In the genomic region with DNA sequence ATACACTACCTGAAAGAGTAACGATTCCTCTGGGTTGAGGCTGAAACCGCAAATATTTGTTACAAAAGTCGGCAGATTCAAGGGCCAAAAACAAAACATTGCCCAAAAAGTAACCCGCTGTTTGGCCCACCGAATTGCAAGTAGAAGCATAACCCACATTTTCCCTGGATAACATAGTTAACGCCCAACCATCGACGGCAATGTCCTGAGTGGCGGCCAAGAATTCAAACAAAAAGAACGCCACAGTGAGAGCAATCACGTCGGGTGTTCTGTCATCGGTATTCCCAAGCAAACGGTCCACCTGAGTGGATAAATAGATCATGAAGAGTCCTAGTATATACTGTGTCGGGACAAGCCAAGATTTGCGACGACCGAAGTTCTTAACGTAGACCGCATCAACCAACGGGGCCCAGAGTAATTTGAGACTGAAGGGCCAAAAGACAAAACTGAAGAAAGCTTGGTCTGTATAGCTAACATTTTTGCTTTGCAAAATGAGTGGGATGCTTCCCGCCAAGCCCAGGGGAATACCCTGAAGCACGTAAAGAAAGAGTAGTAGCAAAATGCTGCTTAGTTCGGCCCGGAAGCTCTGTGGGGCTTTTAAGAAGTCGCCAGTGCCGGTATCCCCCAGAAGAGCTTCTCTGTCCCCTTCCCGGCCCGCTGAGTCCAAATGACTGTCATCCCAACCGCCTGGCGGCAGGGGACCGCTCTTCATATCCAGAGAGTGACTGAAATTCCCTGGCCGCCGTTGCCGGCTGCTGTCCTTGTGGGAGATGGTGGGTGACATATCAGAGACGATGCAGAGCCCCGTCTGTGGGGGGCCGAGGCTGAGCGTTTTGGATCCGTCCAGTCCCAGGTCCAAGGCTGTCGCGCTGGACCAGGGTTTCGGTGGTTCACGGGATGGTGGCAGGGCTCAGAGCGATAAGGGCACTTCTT, we compare ENCODE assay signal across 1 cellular context.
A peak's percentile ranks its signal among the peaks of the same experiment; 100 is the strongest.
TF ChIP-seq lines count a peak whose summit lies in the region.

No MANE protein-coding gene starts in this region.

TF ChIP-seq in K562, 482 proteins besides CTCF, POLR2A, EP300 and RAD21 (continued from another document):
- TF ChIP-seq SIN3A (IDR thresholded peaks at IDR 0.05; ENCODE audit: borderline replicate concordance in 2 of 2, control insufficient read depth in 1 of 2, low read depth in 2 of 2, low read length in 2 of 2) (peak in 1 of 2 experiments; percentile 61; a peak in 1 of 4 replicates), KAT7 (CRISPR knock-in tag; IDR thresholded peaks at IDR 0.05; ENCODE audit: borderline replicate concordance) (peak; percentile 83; the same call in 1 of the 2 replicates), CREB1 (IDR thresholded peaks at IDR 0.05) (no peak), CREB1 (CRISPR knock-in tag; IDR thresholded peaks at IDR 0.05) (no peak), ARHGAP35 (IDR thresholded peaks at IDR 0.05; ENCODE audit: partially characterized antibody) (no peak), ZNF24 (IDR thresholded peaks at IDR 0.05) (no peak), ZNF586 (CRISPR knock-in tag; conservative IDR thresholded peaks at IDR 0.05) (no peak), TEAD4 (IDR thresholded peaks at IDR 0.05; ENCODE audit: low read length) (0 out of 2 replicates have a peak, but pooled peaks have one; percentile 13), TEAD4 (CRISPR knock-in tag; IDR thresholded peaks at IDR 0.05; ENCODE audit: borderline replicate concordance) (no peak)
- TF ChIP-seq, protein P1, sequence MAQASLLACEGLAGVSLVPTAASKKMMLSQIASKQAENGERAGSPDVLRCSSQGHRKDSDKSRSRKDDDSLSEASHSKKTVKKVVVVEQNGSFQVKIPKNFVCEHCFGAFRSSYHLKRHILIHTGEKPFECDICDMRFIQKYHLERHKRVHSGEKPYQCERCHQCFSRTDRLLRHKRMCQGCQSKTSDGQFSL (CRISPR knock-in tag; IDR thresholded peaks at IDR 0.05), result 0 out of 2 replicates have a peak, but pooled peaks have one; percentile 56
- TF ChIP-seq, protein P1 (tag; IDR thresholded peaks at IDR 0.05), result no peak
- TF ChIP-seq, protein P2, sequence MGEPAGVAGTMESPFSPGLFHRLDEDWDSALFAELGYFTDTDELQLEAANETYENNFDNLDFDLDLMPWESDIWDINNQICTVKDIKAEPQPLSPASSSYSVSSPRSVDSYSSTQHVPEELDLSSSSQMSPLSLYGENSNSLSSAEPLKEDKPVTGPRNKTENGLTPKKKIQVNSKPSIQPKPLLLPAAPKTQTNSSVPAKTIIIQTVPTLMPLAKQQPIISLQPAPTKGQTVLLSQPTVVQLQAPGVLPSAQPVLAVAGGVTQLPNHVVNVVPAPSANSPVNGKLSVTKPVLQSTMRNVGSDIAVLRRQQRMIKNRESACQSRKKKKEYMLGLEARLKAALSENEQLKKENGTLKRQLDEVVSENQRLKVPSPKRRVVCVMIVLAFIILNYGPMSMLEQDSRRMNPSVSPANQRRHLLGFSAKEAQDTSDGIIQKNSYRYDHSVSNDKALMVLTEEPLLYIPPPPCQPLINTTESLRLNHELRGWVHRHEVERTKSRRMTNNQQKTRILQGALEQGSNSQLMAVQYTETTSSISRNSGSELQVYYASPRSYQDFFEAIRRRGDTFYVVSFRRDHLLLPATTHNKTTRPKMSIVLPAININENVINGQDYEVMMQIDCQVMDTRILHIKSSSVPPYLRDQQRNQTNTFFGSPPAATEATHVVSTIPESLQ (CRISPR knock-in tag; IDR thresholded peaks at IDR 0.05), result 0 out of 2 replicates have a peak, but pooled peaks have one; percentile 7
- TF ChIP-seq, protein P3, sequence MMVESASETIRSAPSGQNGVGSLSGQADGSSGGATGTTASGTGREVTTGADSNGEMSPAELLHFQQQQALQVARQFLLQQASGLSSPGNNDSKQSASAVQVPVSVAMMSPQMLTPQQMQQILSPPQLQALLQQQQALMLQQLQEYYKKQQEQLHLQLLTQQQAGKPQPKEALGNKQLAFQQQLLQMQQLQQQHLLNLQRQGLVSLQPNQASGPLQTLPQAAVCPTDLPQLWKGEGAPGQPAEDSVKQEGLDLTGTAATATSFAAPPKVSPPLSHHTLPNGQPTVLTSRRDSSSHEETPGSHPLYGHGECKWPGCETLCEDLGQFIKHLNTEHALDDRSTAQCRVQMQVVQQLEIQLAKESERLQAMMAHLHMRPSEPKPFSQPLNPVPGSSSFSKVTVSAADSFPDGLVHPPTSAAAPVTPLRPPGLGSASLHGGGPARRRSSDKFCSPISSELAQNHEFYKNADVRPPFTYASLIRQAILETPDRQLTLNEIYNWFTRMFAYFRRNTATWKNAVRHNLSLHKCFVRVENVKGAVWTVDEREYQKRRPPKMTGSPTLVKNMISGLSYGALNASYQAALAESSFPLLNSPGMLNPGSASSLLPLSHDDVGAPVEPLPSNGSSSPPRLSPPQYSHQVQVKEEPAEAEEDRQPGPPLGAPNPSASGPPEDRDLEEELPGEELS (CRISPR knock-in tag; IDR thresholded peaks at IDR 0.05; ENCODE audit: borderline replicate concordance), result 0 out of 2 replicates have a peak, but pooled peaks have one; percentile 51
- TF ChIP-seq, protein P4, sequence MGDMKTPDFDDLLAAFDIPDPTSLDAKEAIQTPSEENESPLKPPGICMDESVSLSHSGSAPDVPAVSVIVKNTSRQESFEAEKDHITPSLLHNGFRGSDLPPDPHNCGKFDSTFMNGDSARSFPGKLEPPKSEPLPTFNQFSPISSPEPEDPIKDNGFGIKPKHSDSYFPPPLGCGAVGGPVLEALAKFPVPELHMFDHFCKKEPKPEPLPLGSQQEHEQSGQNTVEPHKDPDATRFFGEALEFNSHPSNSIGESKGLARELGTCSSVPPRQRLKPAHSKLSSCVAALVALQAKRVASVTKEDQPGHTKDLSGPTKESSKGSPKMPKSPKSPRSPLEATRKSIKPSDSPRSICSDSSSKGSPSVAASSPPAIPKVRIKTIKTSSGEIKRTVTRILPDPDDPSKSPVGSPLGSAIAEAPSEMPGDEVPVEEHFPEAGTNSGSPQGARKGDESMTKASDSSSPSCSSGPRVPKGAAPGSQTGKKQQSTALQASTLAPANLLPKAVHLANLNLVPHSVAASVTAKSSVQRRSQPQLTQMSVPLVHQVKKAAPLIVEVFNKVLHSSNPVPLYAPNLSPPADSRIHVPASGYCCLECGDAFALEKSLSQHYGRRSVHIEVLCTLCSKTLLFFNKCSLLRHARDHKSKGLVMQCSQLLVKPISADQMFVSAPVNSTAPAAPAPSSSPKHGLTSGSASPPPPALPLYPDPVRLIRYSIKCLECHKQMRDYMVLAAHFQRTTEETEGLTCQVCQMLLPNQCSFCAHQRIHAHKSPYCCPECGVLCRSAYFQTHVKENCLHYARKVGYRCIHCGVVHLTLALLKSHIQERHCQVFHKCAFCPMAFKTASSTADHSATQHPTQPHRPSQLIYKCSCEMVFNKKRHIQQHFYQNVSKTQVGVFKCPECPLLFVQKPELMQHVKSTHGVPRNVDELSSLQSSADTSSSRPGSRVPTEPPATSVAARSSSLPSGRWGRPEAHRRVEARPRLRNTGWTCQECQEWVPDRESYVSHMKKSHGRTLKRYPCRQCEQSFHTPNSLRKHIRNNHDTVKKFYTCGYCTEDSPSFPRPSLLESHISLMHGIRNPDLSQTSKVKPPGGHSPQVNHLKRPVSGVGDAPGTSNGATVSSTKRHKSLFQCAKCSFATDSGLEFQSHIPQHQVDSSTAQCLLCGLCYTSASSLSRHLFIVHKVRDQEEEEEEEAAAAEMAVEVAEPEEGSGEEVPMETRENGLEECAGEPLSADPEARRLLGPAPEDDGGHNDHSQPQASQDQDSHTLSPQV (IDR thresholded peaks at IDR 0.05), result no peak
- TF ChIP-seq, protein P5, sequence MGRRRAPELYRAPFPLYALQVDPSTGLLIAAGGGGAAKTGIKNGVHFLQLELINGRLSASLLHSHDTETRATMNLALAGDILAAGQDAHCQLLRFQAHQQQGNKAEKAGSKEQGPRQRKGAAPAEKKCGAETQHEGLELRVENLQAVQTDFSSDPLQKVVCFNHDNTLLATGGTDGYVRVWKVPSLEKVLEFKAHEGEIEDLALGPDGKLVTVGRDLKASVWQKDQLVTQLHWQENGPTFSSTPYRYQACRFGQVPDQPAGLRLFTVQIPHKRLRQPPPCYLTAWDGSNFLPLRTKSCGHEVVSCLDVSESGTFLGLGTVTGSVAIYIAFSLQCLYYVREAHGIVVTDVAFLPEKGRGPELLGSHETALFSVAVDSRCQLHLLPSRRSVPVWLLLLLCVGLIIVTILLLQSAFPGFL (CRISPR knock-in tag; IDR thresholded peaks at IDR 0.05), result peak; percentile 76; the same call in 1 of the 2 replicates
- TF ChIP-seq, protein P6, sequence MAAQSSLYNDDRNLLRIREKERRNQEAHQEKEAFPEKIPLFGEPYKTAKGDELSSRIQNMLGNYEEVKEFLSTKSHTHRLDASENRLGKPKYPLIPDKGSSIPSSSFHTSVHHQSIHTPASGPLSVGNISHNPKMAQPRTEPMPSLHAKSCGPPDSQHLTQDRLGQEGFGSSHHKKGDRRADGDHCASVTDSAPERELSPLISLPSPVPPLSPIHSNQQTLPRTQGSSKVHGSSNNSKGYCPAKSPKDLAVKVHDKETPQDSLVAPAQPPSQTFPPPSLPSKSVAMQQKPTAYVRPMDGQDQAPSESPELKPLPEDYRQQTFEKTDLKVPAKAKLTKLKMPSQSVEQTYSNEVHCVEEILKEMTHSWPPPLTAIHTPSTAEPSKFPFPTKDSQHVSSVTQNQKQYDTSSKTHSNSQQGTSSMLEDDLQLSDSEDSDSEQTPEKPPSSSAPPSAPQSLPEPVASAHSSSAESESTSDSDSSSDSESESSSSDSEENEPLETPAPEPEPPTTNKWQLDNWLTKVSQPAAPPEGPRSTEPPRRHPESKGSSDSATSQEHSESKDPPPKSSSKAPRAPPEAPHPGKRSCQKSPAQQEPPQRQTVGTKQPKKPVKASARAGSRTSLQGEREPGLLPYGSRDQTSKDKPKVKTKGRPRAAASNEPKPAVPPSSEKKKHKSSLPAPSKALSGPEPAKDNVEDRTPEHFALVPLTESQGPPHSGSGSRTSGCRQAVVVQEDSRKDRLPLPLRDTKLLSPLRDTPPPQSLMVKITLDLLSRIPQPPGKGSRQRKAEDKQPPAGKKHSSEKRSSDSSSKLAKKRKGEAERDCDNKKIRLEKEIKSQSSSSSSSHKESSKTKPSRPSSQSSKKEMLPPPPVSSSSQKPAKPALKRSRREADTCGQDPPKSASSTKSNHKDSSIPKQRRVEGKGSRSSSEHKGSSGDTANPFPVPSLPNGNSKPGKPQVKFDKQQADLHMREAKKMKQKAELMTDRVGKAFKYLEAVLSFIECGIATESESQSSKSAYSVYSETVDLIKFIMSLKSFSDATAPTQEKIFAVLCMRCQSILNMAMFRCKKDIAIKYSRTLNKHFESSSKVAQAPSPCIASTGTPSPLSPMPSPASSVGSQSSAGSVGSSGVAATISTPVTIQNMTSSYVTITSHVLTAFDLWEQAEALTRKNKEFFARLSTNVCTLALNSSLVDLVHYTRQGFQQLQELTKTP (IDR thresholded peaks at IDR 0.05; ENCODE audit: low read depth in 1 of 2, partially characterized antibody in 2 of 2), result peak in 1 of 2 experiments; percentile 46
- TF ChIP-seq, protein P7, sequence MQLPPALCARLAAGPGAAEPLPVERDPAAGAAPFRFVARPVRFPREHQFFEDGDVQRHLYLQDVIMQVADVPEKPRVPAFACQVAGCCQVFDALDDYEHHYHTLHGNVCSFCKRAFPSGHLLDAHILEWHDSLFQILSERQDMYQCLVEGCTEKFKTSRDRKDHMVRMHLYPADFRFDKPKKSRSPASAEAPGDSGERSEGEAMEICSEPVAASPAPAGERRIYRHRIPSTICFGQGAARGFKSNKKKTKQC (CRISPR knock-in tag; IDR thresholded peaks at IDR 0.05), result 0 out of 2 replicates have a peak, but pooled peaks have one; percentile 42
- TF ChIP-seq, protein P8, sequence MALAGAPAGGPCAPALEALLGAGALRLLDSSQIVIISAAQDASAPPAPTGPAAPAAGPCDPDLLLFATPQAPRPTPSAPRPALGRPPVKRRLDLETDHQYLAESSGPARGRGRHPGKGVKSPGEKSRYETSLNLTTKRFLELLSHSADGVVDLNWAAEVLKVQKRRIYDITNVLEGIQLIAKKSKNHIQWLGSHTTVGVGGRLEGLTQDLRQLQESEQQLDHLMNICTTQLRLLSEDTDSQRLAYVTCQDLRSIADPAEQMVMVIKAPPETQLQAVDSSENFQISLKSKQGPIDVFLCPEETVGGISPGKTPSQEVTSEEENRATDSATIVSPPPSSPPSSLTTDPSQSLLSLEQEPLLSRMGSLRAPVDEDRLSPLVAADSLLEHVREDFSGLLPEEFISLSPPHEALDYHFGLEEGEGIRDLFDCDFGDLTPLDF (CRISPR knock-in tag; IDR thresholded peaks at IDR 0.05), result peak; percentile 61
